ENCODE assay signal across 33 cellular contexts in genomic region chr11:2248762-2249161, GRCh38. TPM values are rescaled to one million over a fixed set of nuclear protein-coding genes. Genes with fewer than 3 reads are reported as not detected.
"Had no signal": no experiment of that assay in that cellular context is flagged by ENCODE, and none has a peak within 500 bp of the region (broad histone marks: within the 10 kb centered on the region; RNA-seq: fewer than 3 reads in every experiment).

No MANE protein-coding gene starts in this region.

- H3K27ac ChIP-seq: colonic mucosa, epithelial cell of prostate, gastrocnemius medialis, left lung, psoas muscle, skin epidermis, spleen, thoracic aorta, tibial nerve, upper lobe of left lung had no signal

- H3K4me3 Mint-ChIP-seq: dendritic cell treated with granulocyte-macrophage colony-stimulating factor and Interleukin-4, amounts not matched to agents 40 ng/mL and 50 ng/mL, for 4 days; endodermal cell; mesothelial cell of epicardium; naive B cell; natural killer cell treated with Interleukin-12 subunit alpha and Interleukin-12 subunit beta and Interleukin-15 and Interleukin-18, amount 100 ng/mL, for 72 hours; neural crest cell; stimulated activated memory B cell treated with anti-CD40 and anti-IgM and Interleukin-4, amounts not matched to agents 10 μg/mL and 1 μg/mL and 100 μg/mL, for 72 hours had no signal

- ATAC-seq: esophagus mucosa; gastrocnemius medialis; left cardiac atrium; left lung; mucosa of descending colon; natural killer cell treated with Interleukin-12 subunit alpha and Interleukin-12 subunit beta and Interleukin-15 and Interleukin-18, amount 100 ng/mL, for 72 hours; psoas muscle; right cardiac atrium; stimulated activated memory B cell treated with anti-CD40 and anti-IgM and Interleukin-4, amounts not matched to agents 10 μg/mL and 1 μg/mL and 100 μg/mL, for 72 hours; stimulated activated naive CD8-positive, alpha-beta T cell treated with anti-CD3 and anti-CD28 coated beads, Interleukin-15, Interleukin-2, amounts not matched to agents 100 U/mL and 50 U/mL, for 24 hours had no signal

- H3K4me1 ChIP-seq: colonic mucosa, gastrocnemius medialis, left lung, psoas muscle, spleen, tibial nerve, upper lobe of left lung had no signal

- H3K36me3 ChIP-seq: colonic mucosa, gastrocnemius medialis, left lung, spleen, thoracic aorta, tibial nerve, upper lobe of left lung had no signal

- H3K4me1 Mint-ChIP-seq: endodermal cell; mesothelial cell of epicardium; naive B cell; stimulated activated memory B cell treated with anti-CD40 and anti-IgM and Interleukin-4, amounts not matched to agents 10 μg/mL and 1 μg/mL and 100 μg/mL, for 72 hours had no signal

- H3K9me3 Mint-ChIP-seq: dendritic cell treated with granulocyte-macrophage colony-stimulating factor and Interleukin-4, amounts not matched to agents 40 ng/mL and 50 ng/mL, for 4 days; endodermal cell; natural killer cell treated with Interleukin-12 subunit alpha and Interleukin-12 subunit beta and Interleukin-15 and Interleukin-18, amount 100 ng/mL, for 72 hours; neural crest cell had no signal

- DNase-seq: effector CD8-positive, alpha-beta T cell; endodermal cell; foreskin fibroblast; gastrocnemius medialis; left cardiac atrium; mesenchymal stem cell; mucosa of descending colon; naive B cell; right cardiac atrium; stimulated activated CD4-positive, alpha-beta T cell treated with anti-CD3 and anti-CD28 coated beads, Interleukin-4, amount 100 ng/mL, for 4 hours; stimulated activated naive CD8-positive, alpha-beta T cell treated with anti-CD3 and anti-CD28 coated beads, Interleukin-15, Interleukin-2, amounts not matched to agents 100 U/mL and 50 U/mL, for 24 hours; substantia nigra had no signal

- H3K9me3 ChIP-seq: colonic mucosa, gastrocnemius medialis, left lung, mucosa of descending colon, psoas muscle, thoracic aorta, tibial nerve, upper lobe of left lung had no signal

- H3K4me3 ChIP-seq: colonic mucosa, gastrocnemius medialis, left lung, mucosa of descending colon, psoas muscle, skin epidermis, spleen, thoracic aorta, tibial nerve, upper lobe of left lung had no signal

- FAIRE-seq: urothelium cell line had no signal

- H3K36me3 Mint-ChIP-seq: mesothelial cell of epicardium; naive B cell; natural killer cell treated with Interleukin-12 subunit alpha and Interleukin-12 subunit beta and Interleukin-15 and Interleukin-18, amount 100 ng/mL, for 72 hours; stimulated activated memory B cell treated with anti-CD40 and anti-IgM and Interleukin-4, amounts not matched to agents 10 μg/mL and 1 μg/mL and 100 μg/mL, for 72 hours had no signal

- H3K27ac Mint-ChIP-seq: dendritic cell treated with granulocyte-macrophage colony-stimulating factor and Interleukin-4, amounts not matched to agents 40 ng/mL and 50 ng/mL, for 4 days; endodermal cell; mesothelial cell of epicardium; naive B cell; natural killer cell treated with Interleukin-12 subunit alpha and Interleukin-12 subunit beta and Interleukin-15 and Interleukin-18, amount 100 ng/mL, for 72 hours; stimulated activated memory B cell treated with anti-CD40 and anti-IgM and Interleukin-4, amounts not matched to agents 10 μg/mL and 1 μg/mL and 100 μg/mL, for 72 hours had no signal

RNA-seq across cellular contexts. Expression of gene ASCL2, which starts 21.6 kb away (rescaled TPM):
- total RNA-seq: endodermal cell, gastrocnemius medialis, glomerular endothelial cell, kidney epithelial cell, osteocyte, psoas muscle, renal cortical epithelial cell had no signal

RNA-seq across cellular contexts. Expression of gene C11orf21, which starts 53.0 kb away (rescaled TPM):
- total RNA-seq: glomerular endothelial cell, kidney epithelial cell, lung microvascular endothelial cell, neural crest cell had no signal

RNA-seq across cellular contexts. Expression of gene TSPAN32, which starts 53.1 kb away (rescaled TPM):
- total RNA-seq: endodermal cell, esophagus mucosa, gastrocnemius medialis, glomerular endothelial cell, lung microvascular endothelial cell, neural crest cell, renal cortical epithelial cell had no signal
